20 cellular contexts compared by ENCODE assay signal in the genomic region with DNA sequence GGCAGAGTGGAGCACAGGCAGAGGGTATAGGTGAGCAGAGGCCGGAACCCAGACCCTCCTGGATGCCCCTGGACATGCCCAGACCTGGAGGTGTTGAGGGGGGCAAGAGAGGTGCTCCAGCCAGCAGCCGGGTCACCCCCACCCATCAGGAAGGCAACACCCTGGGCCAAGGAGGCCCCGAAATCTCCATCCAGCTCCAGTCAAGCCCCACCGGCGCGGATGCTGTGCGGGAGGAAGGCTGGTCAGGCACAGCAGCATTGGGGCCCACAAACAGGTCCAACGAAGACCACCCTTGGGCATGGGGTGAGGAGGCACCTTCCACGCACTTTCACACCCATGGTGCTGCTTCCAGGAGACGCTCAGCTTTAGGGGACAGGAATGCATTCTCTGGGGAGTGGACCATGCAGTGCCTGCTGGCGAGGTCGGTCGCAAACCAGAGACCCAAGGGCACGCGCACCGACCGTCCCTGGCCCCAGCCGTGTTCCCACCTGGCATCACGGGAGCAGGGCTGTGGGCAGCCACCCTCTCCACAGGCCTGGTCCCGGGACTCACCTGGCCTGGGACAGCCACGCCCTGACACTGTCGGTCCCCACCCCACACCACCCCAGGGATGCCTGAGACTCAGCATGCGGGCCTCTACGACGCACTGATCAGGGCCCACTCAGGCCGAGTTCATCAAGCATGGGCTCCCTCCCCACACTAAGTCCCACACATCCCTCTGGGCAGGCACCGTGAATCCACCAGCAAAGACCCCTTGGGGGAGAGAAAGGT. TPM values are rescaled to one million over a fixed set of nuclear protein-coding genes. Genes with fewer than 3 reads are reported as not detected.
DNase-seq lines count a peak whose midpoint lies in the region; ATAC-seq and TF ChIP-seq lines count a peak whose summit lies in the region.
"Had no signal": no experiment of that assay in that cellular context is flagged by ENCODE, and none has a peak within 500 bp of the region (broad histone marks: within the 10 kb centered on the region; RNA-seq: fewer than 3 reads in every experiment).

No MANE protein-coding gene starts in this region.

- H3K4me1 ChIP-seq in tibial artery (peaks cover 0 to 91% (median 61%) of the 10 kb centered on the region in 4 donors), OCI-LY7 (ENCODE audit: insufficient read depth, low read length, poor library complexity, severe bottlenecking) (no peaks in the 10 kb centered on the region)

- H3K36me3 ChIP-seq in tibial artery (peaks cover 6 to 11% (median 7%) of the 10 kb centered on the region in 3 donors), OCI-LY7 (ENCODE audit: insufficient read depth, low read length) (no peaks in the 10 kb centered on the region)

- no peaks in the 10 kb centered on the region for H3K9me3 ChIP-seq in tibial artery
- no peaks in the 10 kb centered on the region for H3K9me3 ChIP-seq in OCI-LY7 (ENCODE audit: low read length)
- H3K9me3 ChIP-seq: A549 had no signal

- no peaks in the 10 kb centered on the region for H3K36me3 Mint-ChIP-seq in activated CD8-positive, alpha-beta memory T cell treated with anti-CD3 and anti-CD28 coated beads, Interleukin-2, amount 10 ng/mL, durations not matched to agents 7 days and 5 days
- H3K36me3 Mint-ChIP-seq in WTC11 = peaks cover 6% of the 10 kb centered on the region; the same call in 1 of the 2 replicates
- H3K36me3 Mint-ChIP-seq: brain; CD4-positive, CD25-positive, alpha-beta regulatory T cell had no signal

- H3K27me3 ChIP-seq in tibial artery = no peaks in the 10 kb centered on the region

- BruUV-seq in OCI-LY7 (replicated peaks; lab: Mats Ljungman, UMichigan) = no TSS peak

- H3K4me3 ChIP-seq in tibial artery (no peak overlapping the region), OCI-LY7 (ENCODE audit: low read depth, low read length, poor library complexity, severe bottlenecking) (no peak overlapping the region)
- H3K4me3 ChIP-seq: A549 had no signal

- H3K4me3 Mint-ChIP-seq in activated CD8-positive, alpha-beta memory T cell treated with anti-CD3 and anti-CD28 coated beads, Interleukin-2, amount 10 ng/mL, durations not matched to agents 7 days and 5 days = no peak overlapping the region
- H3K4me3 Mint-ChIP-seq in WTC11 = no peak overlapping the region
- H3K4me3 Mint-ChIP-seq: activated T-cell treated with anti-CD3 and anti-CD28 coated beads, Interleukin-2, amount 50 U/mL, for 24 hours; brain; CD4-positive, CD25-positive, alpha-beta regulatory T cell had no signal

- H3K27me3 Mint-ChIP-seq in activated CD8-positive, alpha-beta memory T cell treated with anti-CD3 and anti-CD28 coated beads, Interleukin-2, amount 10 ng/mL, durations not matched to agents 7 days and 5 days = no peaks in the 10 kb centered on the region
- no peaks in the 10 kb centered on the region for H3K27me3 Mint-ChIP-seq in WTC11 (ENCODE audit: low read depth)
- H3K27me3 Mint-ChIP-seq: activated T-cell treated with anti-CD3 and anti-CD28 coated beads, Interleukin-2, amount 50 U/mL, for 24 hours; brain; CD4-positive, CD25-positive, alpha-beta regulatory T cell had no signal

- no peaks in the 10 kb centered on the region for H3K9me2 ChIP-seq in OCI-LY7 (ENCODE audit: insufficient read depth, low read length)

- no peak overlapping the region for H2AFZ ChIP-seq in OCI-LY7 (ENCODE audit: low read length)

- ATAC-seq in activated CD8-positive, alpha-beta memory T cell treated with anti-CD3 and anti-CD28 coated beads, Interleukin-2, amount 10 ng/mL, durations not matched to agents 7 days and 5 days = no peak
- no peak for ATAC-seq in WTC11

- H4K20me1 ChIP-seq in OCI-LY7 (ENCODE audit: insufficient read depth, low read length) = no peaks in the 10 kb centered on the region

- TF ChIP-seq CTCF in WTC11 (IDR thresholded peaks at IDR 0.05) (no peak), tibial artery (IDR thresholded peaks at IDR 0.05) (no peak), OCI-LY7 (conservative IDR thresholded peaks at IDR 0.05; ENCODE audit: low read length) (no peak)

- no peak overlapping the region for H3K27ac Mint-ChIP-seq in activated CD8-positive, alpha-beta memory T cell treated with anti-CD3 and anti-CD28 coated beads, Interleukin-2, amount 10 ng/mL, durations not matched to agents 7 days and 5 days
- no peak overlapping the region for H3K27ac Mint-ChIP-seq in WTC11
- H3K27ac Mint-ChIP-seq: activated T-cell treated with anti-CD3 and anti-CD28 coated beads, Interleukin-2, amount 50 U/mL, for 24 hours; CD4-positive, CD25-positive, alpha-beta regulatory T cell had no signal

- H3K27ac ChIP-seq in tibial artery (peak overlapping the region; percentile 9 to 48), OCI-LY7 (ENCODE audit: low read depth, low read length, poor library complexity, severe bottlenecking) (no peak overlapping the region)

- no peaks in the 10 kb centered on the region for H3K79me2 ChIP-seq in OCI-LY7 (ENCODE audit: insufficient read depth, low read depth, low read length)

- peak; percentile 14 for DNase-seq in activated CD8-positive, alpha-beta memory T cell treated with anti-CD3 and anti-CD28 coated beads, Interleukin-2, amount 50 U/mL, for 4 hours
- no peak for DNase-seq in activated CD8-positive, alpha-beta memory T cell treated with anti-CD3 and anti-CD28 coated beads, Interleukin-2, amount 10 ng/mL, durations not matched to agents 7 days and 5 days
- peak; percentile 7 for DNase-seq in WTC11 (ENCODE audit: low spot score)
- peak; percentile 38 for DNase-seq in islet precursor cell
- peak; percentile 15 to 64 for DNase-seq in tibial artery
- no peak for DNase-seq in OCI-LY7 (ENCODE audit: low spot score)
- DNase-seq in Kasumi-1 (lab: John Stamatoyannopoulos, UW) = no peak
- no peak for DNase-seq in NOMO-1 treated with DMSO at 0.1 percent for 48 hours (lab: John Stamatoyannopoulos, UW; ENCODE audit: unreplicated experiment)
- DNase-seq: activated CD4-positive, alpha-beta T cell treated with anti-CD3 and anti-CD28 coated beads, Interleukin-2, amount 50 U/mL, for 48 hours; activated T-cell treated with anti-CD3 and anti-CD28 coated beads, Interleukin-2, amount 50 U/mL, for 24 hours; CD4-positive, CD25-positive, alpha-beta regulatory T cell; DMS153; foreskin melanocyte; GF-D8; NCI-H187; NCI-H345; occipital lobe; SW 1271 had no signal

- H3K4me2 ChIP-seq in OCI-LY7 (ENCODE audit: low read length) = no peak overlapping the region
- H3K4me2 ChIP-seq: A549 had no signal

- intact Hi-C loops in tibial artery (cut with DNase I; ENCODE audit: low total_unique reads) (no loop called here), OCI-LY7 (cut with micrococcal nuclease; ENCODE audit: unreplicated experiment) (no loop called here)

- CTCF ChIA-PET in activated CD8-positive, alpha-beta memory T cell treated with anti-CD3 and anti-CD28 coated beads, Interleukin-2, amount 10 ng/mL, durations not matched to agents 7 days and 5 days (lab: Charles Lee) = no interaction called here
- CTCF ChIA-PET in WTC11 (lab: Charles Lee) (no interaction called here), OCI-LY7 (lab: Charles Lee; ENCODE audit: unreplicated experiment) (no interaction called here)

- POLR2A ChIA-PET in WTC11 (lab: Charles Lee) = no interaction called here
- POLR2A ChIA-PET in OCI-LY7 (lab: Charles Lee) = no interaction called here

- H3K9me3 Mint-ChIP-seq in activated CD8-positive, alpha-beta memory T cell treated with anti-CD3 and anti-CD28 coated beads, Interleukin-2, amount 10 ng/mL, durations not matched to agents 7 days and 5 days (ENCODE audit: low read depth) = peaks cover 3% of the 10 kb centered on the region
- no peaks in the 10 kb centered on the region for H3K9me3 Mint-ChIP-seq in WTC11
- H3K9me3 Mint-ChIP-seq: activated T-cell treated with anti-CD3 and anti-CD28 coated beads, Interleukin-2, amount 50 U/mL, for 24 hours; brain had no signal

- H3K4me1 Mint-ChIP-seq in activated CD8-positive, alpha-beta memory T cell treated with anti-CD3 and anti-CD28 coated beads, Interleukin-2, amount 10 ng/mL, durations not matched to agents 7 days and 5 days = peaks cover 1% of the 10 kb centered on the region
- peaks cover 42% of the 10 kb centered on the region for H3K4me1 Mint-ChIP-seq in WTC11

TF ChIP-seq in WTC11, 78 proteins besides CTCF, POLR2A, EP300 and RAD21 (continues in another document):
- TF ChIP-seq ETV6 (CRISPR knock-in tag; IDR thresholded peaks at IDR 0.05) = no peak
- TF ChIP-seq ZNF219 (CRISPR knock-in tag; IDR thresholded peaks at IDR 0.05; ENCODE audit: borderline replicate concordance) = no peak
- TF ChIP-seq MYBL2 (CRISPR knock-in tag; IDR thresholded peaks at IDR 0.05) = no peak
- TF ChIP-seq IRF2 (CRISPR knock-in tag; IDR thresholded peaks at IDR 0.05; ENCODE audit: borderline replicate concordance, low read depth) = no peak
- TF ChIP-seq ESRRA (CRISPR knock-in tag; IDR thresholded peaks at IDR 0.05; ENCODE audit: borderline replicate concordance) = no peak
- no peak for TF ChIP-seq FOXK1 (CRISPR knock-in tag; IDR thresholded peaks at IDR 0.05)
- TF ChIP-seq, protein P1, sequence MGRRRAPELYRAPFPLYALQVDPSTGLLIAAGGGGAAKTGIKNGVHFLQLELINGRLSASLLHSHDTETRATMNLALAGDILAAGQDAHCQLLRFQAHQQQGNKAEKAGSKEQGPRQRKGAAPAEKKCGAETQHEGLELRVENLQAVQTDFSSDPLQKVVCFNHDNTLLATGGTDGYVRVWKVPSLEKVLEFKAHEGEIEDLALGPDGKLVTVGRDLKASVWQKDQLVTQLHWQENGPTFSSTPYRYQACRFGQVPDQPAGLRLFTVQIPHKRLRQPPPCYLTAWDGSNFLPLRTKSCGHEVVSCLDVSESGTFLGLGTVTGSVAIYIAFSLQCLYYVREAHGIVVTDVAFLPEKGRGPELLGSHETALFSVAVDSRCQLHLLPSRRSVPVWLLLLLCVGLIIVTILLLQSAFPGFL (CRISPR knock-in tag; IDR thresholded peaks at IDR 0.05; ENCODE audit: borderline replicate concordance) = no peak
- TF ChIP-seq, protein P2, sequence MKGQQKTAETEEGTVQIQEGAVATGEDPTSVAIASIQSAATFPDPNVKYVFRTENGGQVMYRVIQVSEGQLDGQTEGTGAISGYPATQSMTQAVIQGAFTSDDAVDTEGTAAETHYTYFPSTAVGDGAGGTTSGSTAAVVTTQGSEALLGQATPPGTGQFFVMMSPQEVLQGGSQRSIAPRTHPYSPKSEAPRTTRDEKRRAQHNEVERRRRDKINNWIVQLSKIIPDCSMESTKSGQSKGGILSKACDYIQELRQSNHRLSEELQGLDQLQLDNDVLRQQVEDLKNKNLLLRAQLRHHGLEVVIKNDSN (CRISPR knock-in tag; IDR thresholded peaks at IDR 0.05) = no peak
- no peak for TF ChIP-seq CREB1 (CRISPR knock-in tag; IDR thresholded peaks at IDR 0.05)

RNA-seq across cellular contexts. Expression of a gene that starts 43.6 kb away (rescaled TPM):
- total RNA-seq in activated CD8-positive, alpha-beta memory T cell treated with anti-CD3 and anti-CD28 coated beads, Interleukin-2, amount 10 ng/mL, durations not matched to agents 7 days and 5 days = 10 to 100 TPM; 22.9 to 56.8 TPM
- not detected in 3 replicates for total RNA-seq in WTC11 (2021)
- 1.7 and 3.7 TPM in 2 replicates for total RNA-seq in OCI-LY7 (2014; rRNA removed; shearing (Covaris generic))
- 1.5 and 2.0 TPM in 2 replicates for total RNA-seq in OCI-LY7 (2022)
- total RNA-seq: occipital lobe had no signal

RNA-seq across cellular contexts. Expression of a gene that starts 45.9 kb away (rescaled TPM):
- 1 to 10 TPM in 1 of 2 experiments, under 1 TPM in 1; 0.20 to 1.2 TPM for total RNA-seq in activated CD8-positive, alpha-beta memory T cell treated with anti-CD3 and anti-CD28 coated beads, Interleukin-2, amount 10 ng/mL, durations not matched to agents 7 days and 5 days
- total RNA-seq in WTC11 (2021) (29.8 to 40.6 TPM (median 31.0 TPM) in 3 replicates), OCI-LY7 (2022) (3.7 and 4.3 TPM in 2 replicates)
- total RNA-seq in OCI-LY7 (2014; rRNA removed; shearing (Covaris generic)) = 1.4 and 1.8 TPM in 2 replicates

Comparison
In these comparisons a context has a peak if more than half of its experiments do, and no peak if none do; other contexts are left out.
1. DNase-seq: peak in activated CD8-positive, alpha-beta memory T cell treated with anti-CD3 and anti-CD28 coated beads, Interleukin-2, amount 50 U/mL, for 4 hours (single experiment), WTC11 (single experiment), islet precursor cell (single experiment) and tibial artery (2 of 2); none in activated CD8-positive, alpha-beta memory T cell treated with anti-CD3 and anti-CD28 coated beads, Interleukin-2, amount 10 ng/mL, durations not matched to agents 7 days and 5 days (single experiment), OCI-LY7 (single experiment), Kasumi-1 (0 of 2) and NOMO-1 treated with DMSO at 0.1 percent for 48 hours (single experiment).
2. RNA of a gene that starts 43.6 kb away (total RNA-seq): 22.9 to 56.8 TPM in activated CD8-positive, alpha-beta memory T cell treated with anti-CD3 and anti-CD28 coated beads, Interleukin-2, amount 10 ng/mL, durations not matched to agents 7 days and 5 days; 1.5 to 3.7 TPM in OCI-LY7 and not detected in WTC11; every median in the first group is over 4 times any median in the second.